Comparison of ENCODE assay signal across 12 cellular contexts in the genomic region with DNA sequence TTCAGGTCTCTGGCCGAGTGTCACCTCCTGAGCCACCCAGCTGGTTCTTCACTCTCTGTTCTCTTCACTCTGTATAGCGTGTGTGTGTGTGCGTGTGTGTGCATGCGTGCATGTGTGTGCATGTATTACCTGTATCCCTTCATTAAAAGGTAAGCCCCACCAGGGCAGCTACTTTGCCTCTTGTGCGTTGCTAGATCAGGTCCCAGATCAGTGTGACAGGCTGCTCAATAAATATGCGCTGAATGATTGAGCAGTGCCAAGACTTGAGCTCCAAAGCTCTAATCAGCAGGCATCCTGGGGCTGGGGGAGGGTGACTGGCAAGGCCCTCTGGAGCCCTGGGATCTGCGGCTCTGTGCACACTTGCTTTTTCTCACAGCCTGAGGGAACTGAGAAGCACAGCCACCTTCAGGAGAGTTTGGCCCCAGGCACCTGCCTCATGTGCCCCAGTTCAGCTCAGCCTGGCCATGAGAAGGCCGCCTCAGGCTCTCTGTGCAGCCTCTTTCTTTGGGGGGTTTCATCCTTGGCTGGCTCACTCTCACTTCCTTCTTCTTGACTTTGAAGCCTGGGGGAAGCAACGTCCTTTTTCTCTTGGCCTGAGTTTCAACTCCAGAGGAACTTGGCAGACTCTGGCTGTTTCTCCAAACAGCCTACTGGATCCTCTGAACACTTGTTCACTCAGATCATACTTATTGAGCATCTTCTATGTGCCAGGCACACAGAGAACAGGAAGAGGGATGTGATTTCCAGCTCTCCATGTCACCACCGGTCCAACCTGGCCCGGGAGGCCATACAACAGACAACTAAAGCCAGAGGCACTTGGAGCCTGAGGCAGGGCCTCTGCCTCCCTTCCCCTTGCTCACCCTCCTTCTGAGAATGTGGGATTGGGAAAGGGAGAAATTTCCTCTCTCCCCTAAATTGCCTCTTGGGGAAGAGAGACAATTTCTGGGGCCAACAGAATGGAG.
A peak's percentile ranks its signal among the peaks of the same experiment; 100 is the strongest.
DNase-seq lines count a peak whose midpoint lies in the region; ATAC-seq, FAIRE-seq and TF ChIP-seq lines count a peak whose summit lies in the region.
"Had no signal": no experiment of that assay in that cellular context is flagged by ENCODE, and none has a peak within 500 bp of the region (broad histone marks: within the 10 kb centered on the region; RNA-seq: fewer than 3 reads in every experiment).

No MANE protein-coding gene starts in this region.

- H4K5ac ChIP-seq in H1 (ENCODE audit: insufficient read length, low read depth, low read length) = no peak overlapping the region

- no peaks in the 10 kb centered on the region for H3K36me3 ChIP-seq in BLaER1
- no peaks in the 10 kb centered on the region for H3K36me3 ChIP-seq in H1 (ENCODE audit: control insufficient read depth in 2 of 4, insufficient read depth in 4 of 4, low read length in 3 of 4)
- H3K36me3 ChIP-seq in GM23248 (ENCODE audit: low read depth) = no peaks in the 10 kb centered on the region
- H3K36me3 ChIP-seq: sigmoid colon had no signal

- no peak for TF ChIP-seq POLR2A in H1 (IDR thresholded peaks at IDR 0.05; ENCODE audit: control extremely low read depth in 1 of 2, low read depth in 2 of 2, low read length in 2 of 2)

- no peak overlapping the region for H3K56ac ChIP-seq in H1 (replicated peaks; ENCODE audit: insufficient read length, low read depth, low read length)

- CTCF ChIA-PET in H1 (lab: Charles Lee; ENCODE audit: partially characterized antibody) = interaction anchor here (0.6 to 5.5 kb wide), 19 partner anchors 8 to 216 kb away, joined by 3 to 23 read pairs (median 4); a partner anchor contains a TSS

- no peak overlapping the region for H2BK15ac ChIP-seq in H1 (ENCODE audit: low read length)

- 79% methylated on average over 11 of the region's 11 CpGs; no CpG with 5 or more reads in 1 of the 2 experiments for WGBS in H1 (ENCODE audit: extremely low coverage in 1 of 2, insufficient coverage in 1 of 2, insufficient read length in 1 of 2, insufficient replicate concordance in 2 of 2, low coverage in 1 of 2, low lambda C conversion rate in 2 of 2, missing lambda C conversion rate in 1 of 2), 2 experiments
- WGBS in GM23248 (ENCODE audit: low coverage in 1 of 2, low lambda C conversion rate in 2 of 2, missing lambda C conversion rate in 2 of 2), 2 experiments = 73 to 75% methylated on average over 11 of the region's 11 CpGs

- no peak overlapping the region for H3K23ac ChIP-seq in H1 (ENCODE audit: insufficient read length)

- no peak overlapping the region for H4K91ac ChIP-seq in H1 (replicated peaks; ENCODE audit: insufficient read length, low read length)

- POLR2A ChIA-PET in H1 (lab: Charles Lee; ENCODE audit: partially characterized antibody) = interaction anchor here (0.9 to 1.2 kb wide), 2 partner anchors 9 to 17 kb away, joined by 3 read pairs; no protein-coding TSS in a partner anchor

- H3K14ac ChIP-seq in H1 (ENCODE audit: insufficient read length) = no peak overlapping the region

- in situ Hi-C loops in GM23248 (cut with MboI) = no loop called here

- TF ChIP-seq CTCF in H1 (IDR thresholded peaks at IDR 0.05; ENCODE audit: control extremely low read depth in 1 of 3, insufficient read depth in 1 of 3, low read depth in 1 of 3, low read length in 3 of 3) = no peak

- H3K79me2 ChIP-seq in H1 (ENCODE audit: control insufficient read depth in 1 of 2, insufficient read depth in 2 of 2, low read length in 2 of 2) = no peaks in the 10 kb centered on the region
- no peaks in the 10 kb centered on the region for H3K79me2 ChIP-seq in GM23248 (ENCODE audit: insufficient read depth)

- H3K4me3 ChIP-seq in BLaER1 = no peak overlapping the region
- H3K4me3 ChIP-seq in H1 (ENCODE audit: extremely low read depth in 1 of 4, insufficient read depth in 2 of 4, low read depth in 3 of 4, low read length in 4 of 4) = no peak overlapping the region
- H3K4me3 ChIP-seq in GM23248 = no peak overlapping the region
- H3K4me3 ChIP-seq: sigmoid colon had no signal

- H3K9ac ChIP-seq in BLaER1 (peak overlapping the region; percentile 69), H1 (replicated peaks in 1 of 4; ENCODE audit: extremely low read depth in 1 of 4, low read depth in 3 of 4, low read length in 3 of 4) (no peak overlapping the region), GM23248 (no peak overlapping the region)

- H3K4me2 ChIP-seq in BLaER1 (peak overlapping the region; percentile 78), H1 (ENCODE audit: insufficient read depth in 1 of 2, low read depth in 2 of 2, low read length in 2 of 2) (no peak overlapping the region), GM23248 (ENCODE audit: unreplicated experiment) (no peak overlapping the region)

- H3K9me2 ChIP-seq in GM23248 (ENCODE audit: insufficient read depth) = no peaks in the 10 kb centered on the region

- H2AFZ ChIP-seq in H1 (ENCODE audit: low read length) = no peak overlapping the region
- no peak overlapping the region; the same call in 1 of the 2 replicates for H2AFZ ChIP-seq in GM23248

- no peak overlapping the region for H2BK20ac ChIP-seq in H1 (ENCODE audit: low read length)

- H3K4me1 ChIP-seq in BLaER1 = peaks cover 63% of the 10 kb centered on the region
- H3K4me1 ChIP-seq in H1 (replicated peaks in 1 of 4; ENCODE audit: control insufficient read depth in 3 of 4, insufficient read depth in 4 of 4, low read length in 3 of 4) = peaks cover 0 to 4% (median 0%) of the 10 kb centered on the region in 4 experiments; a peak in 2 of 7 replicates
- H3K4me1 ChIP-seq in GM23248 (ENCODE audit: insufficient read depth) = no peaks in the 10 kb centered on the region
- H3K4me1 ChIP-seq: sigmoid colon had no signal

- H3K9me3 ChIP-seq in BLaER1 (no peaks in the 10 kb centered on the region), H1 (ENCODE audit: insufficient read depth in 2 of 2, low read depth in 1 of 2, low read length in 1 of 2) (no peaks in the 10 kb centered on the region), GM23248 (ENCODE audit: low read depth) (no peaks in the 10 kb centered on the region)
- H3K9me3 ChIP-seq: sigmoid colon had no signal

- H2AK5ac ChIP-seq in H1 (ENCODE audit: low read depth, low read length) = 0 out of 2 replicates have a peak overlapping the region, but pooled peaks have one; percentile 53

- no peaks in the 10 kb centered on the region for H3K23me2 ChIP-seq in H1 (ENCODE audit: low read depth, low read length)

- no peak for TF ChIP-seq RAD21 in H1 (IDR thresholded peaks at IDR 0.05 in 1 of 2, conservative IDR thresholded peaks at IDR 0.05 in 1 of 2; ENCODE audit: low read depth in 2 of 2, low read length in 2 of 2)

- peak overlapping the region; percentile 9 for H3K18ac ChIP-seq in H1 (ENCODE audit: extremely low read depth, low read length)

- H2BK120ac ChIP-seq in H1 (replicated peaks; ENCODE audit: low read depth, low read length) = no peak overlapping the region

- no peak overlapping the region for H3K4ac ChIP-seq in H1 (replicated peaks; ENCODE audit: insufficient read length, low read depth, low read length)

- no peaks in the 10 kb centered on the region for H3F3A ChIP-seq in GM23248 (ENCODE audit: insufficient read depth)

- H4K20me1 ChIP-seq in BLaER1 (no peaks in the 10 kb centered on the region), H1 (replicated peaks in 1 of 2; ENCODE audit: control insufficient read depth in 1 of 2, insufficient read depth in 2 of 2, low read length in 2 of 2) (no peaks in the 10 kb centered on the region), GM23248 (ENCODE audit: insufficient read depth) (no peaks in the 10 kb centered on the region)

- peak; percentile 77 for ATAC-seq in GM19395 (IDR thresholded peaks at IDR 0.05; ENCODE audit: unreplicated experiment)
- ATAC-seq in GM21447 (IDR thresholded peaks at IDR 0.05; ENCODE audit: unreplicated experiment) = no peak

- H2BK12ac ChIP-seq in H1 (ENCODE audit: low read depth, low read length) = no peak overlapping the region; the same call in 1 of the 2 replicates

- H3K27ac ChIP-seq in BLaER1 = peak overlapping the region; percentile 88
- no peak overlapping the region for H3K27ac ChIP-seq in H1 (ENCODE audit: low read depth, low read length)
- no peak overlapping the region for H3K27ac ChIP-seq in GM23248

- FAIRE-seq in H1 (lab: Jason Lieb, UNC) = no peak

- DNase-seq in Kasumi-1 (lab: John Stamatoyannopoulos, UW) = peak; percentile 22 to 35
- no peak for DNase-seq in H1 (ENCODE audit: low read depth in 1 of 2, low spot score in 2 of 2)
- no peak for DNase-seq in activated CD8-positive, alpha-beta memory T cell treated with anti-CD3 and anti-CD28 coated beads for 24 hours
- no peak for DNase-seq in GM23248
- DNase-seq in NCI-H2081 (lab: John Stamatoyannopoulos, UW) = no peak
- DNase-seq: central memory CD4-positive, alpha-beta T cell; IMR-90; sigmoid colon; T1000 had no signal

- TF ChIP-seq EP300 in H1 (IDR thresholded peaks at IDR 0.05; ENCODE audit: borderline replicate concordance in 1 of 2, low read depth in 2 of 2, low read length in 2 of 2) = no peak

- H3K79me1 ChIP-seq in H1 (ENCODE audit: low read depth, low read length) = no peaks in the 10 kb centered on the region

- H2BK5ac ChIP-seq in H1 (ENCODE audit: low read depth, low read length) = no peak overlapping the region

- H4K8ac ChIP-seq in H1 (ENCODE audit: extremely low read depth, insufficient read depth, low read length) = no peak overlapping the region

- H3K27me3 ChIP-seq in BLaER1 = no peaks in the 10 kb centered on the region
- H3K27me3 ChIP-seq in H1 (replicated peaks in 1 of 4; ENCODE audit: control insufficient read depth in 3 of 4, extremely low read depth in 1 of 4, insufficient read depth in 3 of 4, low read length in 3 of 4) = peaks cover 0 to 2% (median 0%) of the 10 kb centered on the region in 4 experiments; a peak in 1 of 7 replicates
- H3K27me3 ChIP-seq in GM23248 (replicated peaks; ENCODE audit: insufficient read depth) = no peaks in the 10 kb centered on the region
- H3K27me3 ChIP-seq: sigmoid colon had no signal

TF ChIP-seq in H1, 55 proteins besides CTCF, POLR2A, EP300 and RAD21 (continues in another document):
- no peak for TF ChIP-seq HDAC6 (IDR thresholded peaks at IDR 0.05; ENCODE audit: low read depth, low read length)
- no peak for TF ChIP-seq TAF7 (optimal IDR thresholded peaks at IDR 0.05; ENCODE audit: borderline replicate concordance, low read depth, low read length)
- TF ChIP-seq TAF1 (IDR thresholded peaks at IDR 0.05; ENCODE audit: low read depth, low read length) = no peak
- TF ChIP-seq NANOG (IDR thresholded peaks at IDR 0.05; ENCODE audit: insufficient read depth, low read depth, low read length, poor library complexity, severe bottlenecking) = no peak
- TF ChIP-seq EGR1 (IDR thresholded peaks at IDR 0.05; ENCODE audit: borderline replicate concordance, low read depth, low read length) = no peak
- TF ChIP-seq, protein P1, sequence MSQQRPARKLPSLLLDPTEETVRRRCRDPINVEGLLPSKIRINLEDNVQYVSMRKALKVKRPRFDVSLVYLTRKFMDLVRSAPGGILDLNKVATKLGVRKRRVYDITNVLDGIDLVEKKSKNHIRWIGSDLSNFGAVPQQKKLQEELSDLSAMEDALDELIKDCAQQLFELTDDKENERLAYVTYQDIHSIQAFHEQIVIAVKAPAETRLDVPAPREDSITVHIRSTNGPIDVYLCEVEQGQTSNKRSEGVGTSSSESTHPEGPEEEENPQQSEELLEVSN (IDR thresholded peaks at IDR 0.05) = no peak
- no peak for TF ChIP-seq POU5F1 (IDR thresholded peaks at IDR 0.05; ENCODE audit: low read depth, low read length)

Comparison
In these comparisons a context has a peak if more than half of its experiments do, and no peak if none do; other contexts are left out.
1. DNase-seq: peak in Kasumi-1 (2 of 2); none in H1 (0 of 2), activated CD8-positive, alpha-beta memory T cell treated with anti-CD3 and anti-CD28 coated beads for 24 hours (single experiment), GM23248 (single experiment) and NCI-H2081 (0 of 2).